ENCODE assay signal across 29 cellular contexts in genomic region chr12:30748150-30748549, GRCh38.
"Had no signal": no experiment of that assay in that cellular context is flagged by ENCODE, and none has a peak within 500 bp of the region (broad histone marks: within the 10 kb centered on the region; RNA-seq: fewer than 3 reads in every experiment).

No MANE protein-coding gene starts in this region.

- DNase-seq: activated CD4-positive, alpha-beta memory T cell treated with anti-CD3 and anti-CD28 coated beads for 36 hours; activated CD4-positive, alpha-beta T cell treated with anti-CD3 and anti-CD28 coated beads for 36 hours; activated CD4-positive, alpha-beta T cell treated with anti-CD3 and anti-CD28 coated beads, Interleukin-2, amount 10 ng/mL, durations not matched to agents 24 days and 14 days; activated CD4-positive, CD25-positive, alpha-beta regulatory T cell; activated CD4-positive, CD25-positive, alpha-beta regulatory T cell treated with anti-CD3 and anti-CD28 coated beads, Interleukin-2, amount 50 U/mL, for 72 hours; activated CD8-positive, alpha-beta memory T cell treated with anti-CD3 and anti-CD28 coated beads, Interleukin-2, amount 10 ng/mL, durations not matched to agents 7 days and 5 days; activated CD8-positive, alpha-beta memory T cell treated with anti-CD3 and anti-CD28 coated beads, Interleukin-2, amount 50 U/mL, for 4 hours; activated CD8-positive, alpha-beta T cell treated with anti-CD3 and anti-CD28 coated beads, Interleukin-2, amount 10 ng/mL, durations not matched to agents 7 days and 5 days; activated effector memory CD4-positive, alpha-beta T cell treated with anti-CD3 and anti-CD28 coated beads, Interleukin-2, amount 50 U/mL, for 16 hours; activated naive CD4-positive, alpha-beta T cell treated with anti-CD3 and anti-CD28 coated beads for 36 hours; activated naive CD8-positive, alpha-beta T cell treated with anti-CD3 and anti-CD28 coated beads for 36 hours; activated naive CD8-positive, alpha-beta T cell treated with anti-CD3 and anti-CD28 coated beads, Interleukin-2, amount 50 U/mL, for 24 hours; activated T-cell treated with anti-CD3 and anti-CD28 coated beads, Interleukin-2, amount 50 U/mL, for 1 hour; activated T-cell treated with anti-CD3 and anti-CD28 coated beads, Interleukin-2, amount 50 U/mL, for 48 hours; adrenal gland; brain microvascular endothelial cell; cortex of kidney; dermis blood vessel endothelial cell; effector CD4-positive, alpha-beta T cell; effector memory CD8-positive, alpha-beta T cell; foreskin melanocyte; heart right ventricle; T-helper 2 cell had no signal

- FAIRE-seq: bronchial epithelial cell, colon had no signal

- H3K4me3 ChIP-seq: adrenal gland, ascending aorta, esophagus muscularis mucosa, gastroesophageal sphincter, heart right ventricle, hepatocyte had no signal
